8 cellular contexts compared by ENCODE assay signal in the genomic region with DNA sequence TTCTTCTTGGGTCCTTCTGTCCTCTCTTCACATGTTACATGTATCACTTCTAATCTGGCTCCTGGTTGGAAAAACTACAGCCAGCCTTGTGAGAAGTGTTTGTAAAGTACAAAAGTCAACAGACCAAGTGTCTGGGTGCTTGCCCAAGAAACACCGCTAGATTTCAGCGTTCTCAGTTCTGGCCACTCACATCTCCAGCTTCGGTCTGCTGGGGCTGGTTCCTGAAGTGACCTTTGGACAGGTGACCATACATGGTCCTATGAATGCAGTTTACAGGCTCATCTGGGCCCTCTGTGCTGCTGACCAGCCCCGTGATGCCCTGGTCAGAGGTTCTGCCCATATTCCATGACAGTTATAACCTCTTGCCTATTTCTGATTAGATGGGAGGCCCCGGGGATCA. TPM values are rescaled to one million over a fixed set of nuclear protein-coding genes. Genes with fewer than 3 reads are reported as not detected.
DNase-seq lines count a peak whose midpoint lies in the region; TF ChIP-seq lines count a peak whose summit lies in the region.

No MANE protein-coding gene starts in this region.

- H4K20me1 ChIP-seq in neural progenitor cell (ENCODE audit: low read depth) = peaks cover 100% of the 10 kb centered on the region

- DNase-seq in CD14-positive monocyte (ENCODE audit: low spot score) = peak; percentile 2
- DNase-seq in LoVo (ENCODE audit: low spot score) = peak; percentile 49
- DNase-seq in colonic mucosa = peak; percentile 60
- DNase-seq in neural progenitor cell (ENCODE audit: low spot score) = no peak
- no peak for DNase-seq in activated CD4-positive, CD25-positive, alpha-beta regulatory T cell (lab: John Stamatoyannopoulos, UW)
- DNase-seq in foreskin fibroblast = no peak
- no peak for DNase-seq in posterior vena cava (ENCODE audit: low spot score)
- DNase-seq in NCI-H1092 treated with DMSO at 0.1 percent for 48 hours (lab: John Stamatoyannopoulos, UW) = no peak

- no peak overlapping the region for H3K4me2 ChIP-seq in neural progenitor cell

- H3K4me3 ChIP-seq in colonic mucosa = no peak overlapping the region
- H3K4me3 ChIP-seq in neural progenitor cell = no peak overlapping the region
- no peak overlapping the region for H3K4me3 ChIP-seq in foreskin fibroblast (ENCODE audit: low read depth in 1 of 2, low read length in 2 of 2)

- H3K27me3 Mint-ChIP-seq in CD14-positive monocyte (ENCODE audit: low read depth in 3 of 3) (peaks cover 0 to 10% (median 4%) of the 10 kb centered on the region in 3 donors), neural progenitor cell (ENCODE audit: insufficient read depth, low read depth) (peaks cover 8% of the 10 kb centered on the region)

- peaks cover 76% of the 10 kb centered on the region for H3K4me1 ChIP-seq in colonic mucosa
- H3K4me1 ChIP-seq in neural progenitor cell = peaks cover 13% of the 10 kb centered on the region

- peak overlapping the region; percentile 84 for H3K27ac ChIP-seq in colonic mucosa
- H3K27ac ChIP-seq in neural progenitor cell = no peak overlapping the region

- peak overlapping the region in 2 of 7 donors; percentile 90 to 95 for H3K27ac Mint-ChIP-seq in CD14-positive monocyte
- H3K27ac Mint-ChIP-seq in neural progenitor cell = peak overlapping the region; percentile 94

- H2AFZ ChIP-seq in neural progenitor cell (replicated peaks) = no peak overlapping the region

- H3K27me3 ChIP-seq in colonic mucosa (no peaks in the 10 kb centered on the region), neural progenitor cell (no peaks in the 10 kb centered on the region)

- no peaks in the 10 kb centered on the region for H3K9me3 ChIP-seq in colonic mucosa
- no peaks in the 10 kb centered on the region for H3K9me3 ChIP-seq in neural progenitor cell (ENCODE audit: low read depth)

- TF ChIP-seq CTCF in CD14-positive monocyte (IDR thresholded peaks at IDR 0.05) (no peak), colonic mucosa (IDR thresholded peaks at IDR 0.05) (no peak), neural progenitor cell (IDR thresholded peaks at IDR 0.05) (no peak), foreskin fibroblast (IDR thresholded peaks at IDR 0.05; ENCODE audit: low read depth, low read length) (no peak)

- peaks cover 0 to 3% (median 0%) of the 10 kb centered on the region in 7 donors for H3K9me3 Mint-ChIP-seq in CD14-positive monocyte
- H3K9me3 Mint-ChIP-seq in neural progenitor cell = no peaks in the 10 kb centered on the region

- intact Hi-C loops in CD14-positive monocyte (cut with micrococcal nuclease) (no loop called here), colonic mucosa (cut with DNase I) (no loop called here), posterior vena cava (cut with DNase I) (no loop called here)

- no peaks in the 10 kb centered on the region for H3K36me3 ChIP-seq in colonic mucosa
- peaks cover 14% of the 10 kb centered on the region for H3K36me3 ChIP-seq in neural progenitor cell

- peaks cover 34% of the 10 kb centered on the region for H3F3A ChIP-seq in neural progenitor cell (ENCODE audit: low read depth)

- H3K4me3 Mint-ChIP-seq in CD14-positive monocyte (no peak overlapping the region), neural progenitor cell (no peak overlapping the region)

- H3K79me2 ChIP-seq in neural progenitor cell (ENCODE audit: low read depth) = peaks cover 100% of the 10 kb centered on the region

- H3K36me3 Mint-ChIP-seq in CD14-positive monocyte = peaks cover 4 to 28% of the 10 kb centered on the region in 2 donors
- H3K36me3 Mint-ChIP-seq in neural progenitor cell = peaks cover 69% of the 10 kb centered on the region

- H3K9ac ChIP-seq in colonic mucosa (ENCODE audit: low read depth in 2 of 2, low read length in 2 of 2) (peak overlapping the region; percentile 33 to 68), neural progenitor cell (no peak overlapping the region)

- H3K4me1 Mint-ChIP-seq in CD14-positive monocyte (peaks cover 95% of the 10 kb centered on the region), neural progenitor cell (peaks cover 80% of the 10 kb centered on the region)

RNA-seq across cellular contexts. Expression of a gene that starts 19.5 kb away (rescaled TPM):
- under 1 TPM; 0.56 to 0.71 TPM for polyA plus RNA-seq in CD14-positive monocyte
- total RNA-seq in colonic mucosa (100 to 1,000 TPM in 1 of 2 donors, 10 to 100 TPM in 1; 71.6 to 150 TPM), neural progenitor cell (ENCODE audit: low replicate concordance) (303 and 720 TPM in 2 replicates), posterior vena cava (10 to 100 TPM; 13.0 to 17.7 TPM)

Comparison
In these comparisons a context has a peak if more than half of its experiments do, and no peak if none do; other contexts are left out.
1. DNase-seq: peak in CD14-positive monocyte (single experiment), LoVo (single experiment) and colonic mucosa (single experiment); none in neural progenitor cell (single experiment), activated CD4-positive, CD25-positive, alpha-beta regulatory T cell (0 of 4), foreskin fibroblast (0 of 2), posterior vena cava (single experiment) and NCI-H1092 treated with DMSO at 0.1 percent for 48 hours (single experiment).